In the genomic region with DNA sequence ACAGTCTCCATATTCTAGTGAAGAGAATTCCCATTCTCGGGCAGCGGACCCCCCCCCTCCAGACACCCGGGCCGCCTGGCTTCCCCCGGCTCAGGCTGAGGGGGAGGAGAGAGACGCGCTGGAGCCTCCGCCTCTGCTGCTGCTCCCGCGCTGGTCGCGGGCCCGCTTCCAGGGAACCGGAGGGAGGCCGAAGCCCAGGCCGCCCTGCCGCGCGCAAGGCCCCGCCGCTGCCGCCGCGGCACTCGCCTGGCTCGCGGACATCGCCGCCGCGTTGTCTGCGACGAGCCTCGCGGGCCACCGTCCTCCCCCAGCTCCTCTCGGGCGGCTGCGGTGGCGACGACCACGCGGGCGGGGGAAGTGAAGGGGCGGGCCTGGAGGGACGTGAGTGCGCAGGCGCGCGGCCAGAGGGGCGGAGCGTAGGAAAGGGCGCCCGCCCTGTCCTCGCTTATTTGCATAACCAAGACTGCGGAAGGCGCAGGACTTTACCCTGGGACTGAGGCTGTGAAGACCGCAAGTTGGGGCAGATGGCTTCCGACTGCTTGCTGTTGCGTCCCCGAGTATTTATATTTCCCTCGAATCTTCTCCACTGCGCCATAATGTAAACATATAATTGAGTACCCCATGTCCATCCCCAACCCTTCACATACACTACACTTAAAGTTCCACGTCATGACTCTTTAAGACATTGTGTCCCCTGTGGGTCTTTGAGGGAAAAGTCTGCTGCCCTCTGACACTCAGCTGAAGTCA, we compare ENCODE assay signal across 1 cellular context.
A peak's percentile ranks its signal among the peaks of the same experiment; 100 is the strongest.
TF ChIP-seq lines count a peak whose summit lies in the region.

Gene ARL5A (minus strand): TSS at position 279 of the 747 bp plus-strand sequence. CDS start 245 bp downstream, at position 34.

TF ChIP-seq in HepG2, 621 proteins besides CTCF, POLR2A, EP300 and RAD21 (continued from another document and continues in another):
- no peak for TF ChIP-seq ZNF512 (CRISPR knock-in tag; IDR thresholded peaks at IDR 0.05)
- 0 out of 2 replicates have a peak, but pooled peaks have one; percentile 26 for TF ChIP-seq FOXO4 (CRISPR knock-in tag; conservative IDR thresholded peaks at IDR 0.05)
- TF ChIP-seq, protein P1, sequence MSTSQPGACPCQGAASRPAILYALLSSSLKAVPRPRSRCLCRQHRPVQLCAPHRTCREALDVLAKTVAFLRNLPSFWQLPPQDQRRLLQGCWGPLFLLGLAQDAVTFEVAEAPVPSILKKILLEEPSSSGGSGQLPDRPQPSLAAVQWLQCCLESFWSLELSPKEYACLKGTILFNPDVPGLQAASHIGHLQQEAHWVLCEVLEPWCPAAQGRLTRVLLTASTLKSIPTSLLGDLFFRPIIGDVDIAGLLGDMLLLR (CRISPR knock-in tag; IDR thresholded peaks at IDR 0.05), result peak; percentile 97
- TF ChIP-seq DMAP1 (CRISPR knock-in tag; IDR thresholded peaks at IDR 0.05), result peak; percentile 94
- TF ChIP-seq CAMTA2 (CRISPR knock-in tag; IDR thresholded peaks at IDR 0.05; ENCODE audit: borderline replicate concordance), result peak; percentile 77; the same call in 1 of the 2 replicates
- peak; percentile 45; the same call in 1 of the 2 replicates for TF ChIP-seq PRMT3 (CRISPR knock-in tag; IDR thresholded peaks at IDR 0.05; ENCODE audit: borderline replicate concordance, low read depth)
- no peak for TF ChIP-seq CENPT (CRISPR knock-in tag; IDR thresholded peaks at IDR 0.05; ENCODE audit: low read depth)
- peak; percentile 69; the same call in 1 of the 2 replicates for TF ChIP-seq TMF1 (CRISPR knock-in tag; IDR thresholded peaks at IDR 0.05; ENCODE audit: low read depth)
- no peak for TF ChIP-seq NCOA5 (CRISPR knock-in tag; IDR thresholded peaks at IDR 0.05)
- TF ChIP-seq ZSCAN20 (CRISPR knock-in tag; IDR thresholded peaks at IDR 0.05; ENCODE audit: borderline replicate concordance), result no peak
- TF ChIP-seq NFYC (CRISPR knock-in tag; IDR thresholded peaks at IDR 0.05), result no peak
- TF ChIP-seq CEBPB (IDR thresholded peaks at IDR 0.05; ENCODE audit: borderline replicate concordance, low read depth, low read length), result 0 out of 2 replicates have a peak, but pooled peaks have one; percentile 2
- peak; percentile 34; the same call in 1 of the 2 replicates for TF ChIP-seq KLF11 (CRISPR knock-in tag; IDR thresholded peaks at IDR 0.05)
- TF ChIP-seq SRY (CRISPR knock-in tag; IDR thresholded peaks at IDR 0.05), result 0 out of 2 replicates have a peak, but pooled peaks have one; percentile 53
- no peak for TF ChIP-seq TAF15 (IDR thresholded peaks at IDR 0.05; ENCODE audit: low read depth, low read length, poor library complexity, severe bottlenecking)
- TF ChIP-seq PRDM10 (CRISPR knock-in tag; IDR thresholded peaks at IDR 0.05; ENCODE audit: low read depth), result peak; percentile 12; the same call in 1 of the 2 replicates
- TF ChIP-seq ZNF737 (CRISPR knock-in tag; IDR thresholded peaks at IDR 0.05; ENCODE audit: borderline replicate concordance), result no peak
- no peak for TF ChIP-seq HOXA7 (CRISPR knock-in tag; IDR thresholded peaks at IDR 0.05)
- TF ChIP-seq THAP11 (CRISPR knock-in tag; IDR thresholded peaks at IDR 0.05), result peak; percentile 86
- TF ChIP-seq, protein P2, sequence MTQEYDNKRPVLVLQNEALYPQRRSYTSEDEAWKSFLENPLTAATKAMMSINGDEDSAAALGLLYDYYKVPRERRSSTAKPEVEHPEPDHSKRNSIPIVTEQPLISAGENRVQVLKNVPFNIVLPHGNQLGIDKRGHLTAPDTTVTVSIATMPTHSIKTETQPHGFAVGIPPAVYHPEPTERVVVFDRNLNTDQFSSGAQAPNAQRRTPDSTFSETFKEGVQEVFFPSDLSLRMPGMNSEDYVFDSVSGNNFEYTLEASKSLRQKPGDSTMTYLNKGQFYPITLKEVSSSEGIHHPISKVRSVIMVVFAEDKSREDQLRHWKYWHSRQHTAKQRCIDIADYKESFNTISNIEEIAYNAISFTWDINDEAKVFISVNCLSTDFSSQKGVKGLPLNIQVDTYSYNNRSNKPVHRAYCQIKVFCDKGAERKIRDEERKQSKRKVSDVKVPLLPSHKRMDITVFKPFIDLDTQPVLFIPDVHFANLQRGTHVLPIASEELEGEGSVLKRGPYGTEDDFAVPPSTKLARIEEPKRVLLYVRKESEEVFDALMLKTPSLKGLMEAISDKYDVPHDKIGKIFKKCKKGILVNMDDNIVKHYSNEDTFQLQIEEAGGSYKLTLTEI (CRISPR knock-in tag; conservative IDR thresholded peaks at IDR 0.05), result no peak
- TF ChIP-seq TOPORS (CRISPR knock-in tag; IDR thresholded peaks at IDR 0.05), result no peak
- TF ChIP-seq, protein P3, sequence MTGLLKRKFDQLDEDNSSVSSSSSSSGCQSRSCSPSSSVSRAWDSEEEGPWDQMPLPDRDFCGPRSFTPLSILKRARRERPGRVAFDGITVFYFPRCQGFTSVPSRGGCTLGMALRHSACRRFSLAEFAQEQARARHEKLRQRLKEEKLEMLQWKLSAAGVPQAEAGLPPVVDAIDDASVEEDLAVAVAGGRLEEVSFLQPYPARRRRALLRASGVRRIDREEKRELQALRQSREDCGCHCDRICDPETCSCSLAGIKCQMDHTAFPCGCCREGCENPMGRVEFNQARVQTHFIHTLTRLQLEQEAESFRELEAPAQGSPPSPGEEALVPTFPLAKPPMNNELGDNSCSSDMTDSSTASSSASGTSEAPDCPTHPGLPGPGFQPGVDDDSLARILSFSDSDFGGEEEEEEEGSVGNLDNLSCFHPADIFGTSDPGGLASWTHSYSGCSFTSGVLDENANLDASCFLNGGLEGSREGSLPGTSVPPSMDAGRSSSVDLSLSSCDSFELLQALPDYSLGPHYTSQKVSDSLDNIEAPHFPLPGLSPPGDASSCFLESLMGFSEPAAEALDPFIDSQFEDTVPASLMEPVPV (CRISPR knock-in tag; IDR thresholded peaks at IDR 0.05), result no peak
- no peak for TF ChIP-seq ZNF501 (CRISPR knock-in tag; IDR thresholded peaks at IDR 0.05)
- TF ChIP-seq MLX (CRISPR knock-in tag; IDR thresholded peaks at IDR 0.05), result peak; percentile 45; the same call in 1 of the 2 replicates
- TF ChIP-seq ZSCAN12 (CRISPR knock-in tag; IDR thresholded peaks at IDR 0.05), result 0 out of 2 replicates have a peak, but pooled peaks have one; percentile 14
- no peak for TF ChIP-seq TIGD3 (CRISPR knock-in tag; IDR thresholded peaks at IDR 0.05; ENCODE audit: borderline replicate concordance)
- TF ChIP-seq ZNF180 (CRISPR knock-in tag; IDR thresholded peaks at IDR 0.05; ENCODE audit: borderline replicate concordance, low read depth), result no peak
- peak; percentile 79 for TF ChIP-seq RNF2 (conservative IDR thresholded peaks at IDR 0.05; ENCODE audit: low read depth)
- peak; percentile 95 for TF ChIP-seq SPEN (CRISPR knock-in tag; IDR thresholded peaks at IDR 0.05; ENCODE audit: low read depth)
- TF ChIP-seq TOE1 (CRISPR knock-in tag; IDR thresholded peaks at IDR 0.05), result peak; percentile 58; the same call in 1 of the 2 replicates
- no peak for TF ChIP-seq TBL1XR1 (IDR thresholded peaks at IDR 0.05; ENCODE audit: borderline replicate concordance, low read length, partially characterized antibody)
- TF ChIP-seq SCMH1 (CRISPR knock-in tag; IDR thresholded peaks at IDR 0.05; ENCODE audit: borderline replicate concordance), result no peak
- TF ChIP-seq ZNF317 (CRISPR knock-in tag; IDR thresholded peaks at IDR 0.05), result peak; percentile 68; the same call in 1 of the 2 replicates
- TF ChIP-seq MIER2 (CRISPR knock-in tag; IDR thresholded peaks at IDR 0.05), result 0 out of 2 replicates have a peak, but pooled peaks have one; percentile 51
- TF ChIP-seq KAT7 (CRISPR knock-in tag; IDR thresholded peaks at IDR 0.05; ENCODE audit: borderline replicate concordance), result peak; percentile 93
- peak; percentile 72; the same call in 1 of the 2 replicates for TF ChIP-seq ZBTB7A (CRISPR knock-in tag; IDR thresholded peaks at IDR 0.05)
- peak; percentile 81 for TF ChIP-seq GATAD1 (CRISPR knock-in tag; IDR thresholded peaks at IDR 0.05)
- TF ChIP-seq ZBTB4 (CRISPR knock-in tag; IDR thresholded peaks at IDR 0.05; ENCODE audit: borderline replicate concordance), result 0 out of 2 replicates have a peak, but pooled peaks have one; percentile 31
